Comparison of ENCODE assay signal across 8 cellular contexts in genomic region chr22:19479358-19480172, GRCh38. TPM values are rescaled to one million over a fixed set of nuclear protein-coding genes. Genes with fewer than 3 reads are reported as not detected.
DNase-seq lines count a peak whose midpoint lies in the region; ATAC-seq and TF ChIP-seq lines count a peak whose summit lies in the region.

CDC45 (plus strand) TSS chr22:19479920; CDS start chr22:19479969, 49 bp downstream.

- no peaks in the 10 kb centered on the region for H3K36me3 ChIP-seq in neural progenitor cell

- peak within 1 kb of the TSS; percentile 100 for H3K27ac Mint-ChIP-seq in neural progenitor cell

- peak within 1 kb of the TSS; percentile 94 for H3K9ac ChIP-seq in neural progenitor cell

- CTCF ChIA-PET in HEK293T (lab: Yijun Ruan, JAX): interaction anchor here (0.9 kb wide), 1 partner anchor 25 kb away, joined by 3 read pairs; no protein-coding TSS in a partner anchor

- H3K27me3 ChIP-seq in foreskin keratinocyte: no peaks in the 10 kb centered on the region
- no peaks in the 10 kb centered on the region for H3K27me3 ChIP-seq in neural progenitor cell

- H2AFZ ChIP-seq in neural progenitor cell (replicated peaks): peak within 1 kb of the TSS; percentile 100

- H3K4me1 ChIP-seq in foreskin keratinocyte: peaks cover 9% of the 10 kb centered on the region
- peaks cover 17% of the 10 kb centered on the region for H3K4me1 ChIP-seq in neural progenitor cell

- H3K27me3 Mint-ChIP-seq in neural progenitor cell (ENCODE audit: insufficient read depth, low read depth): peaks cover 4% of the 10 kb centered on the region

- no peak for TF ChIP-seq CTCF in foreskin keratinocyte (conservative IDR thresholded peaks at IDR 0.05)
- TF ChIP-seq CTCF in neural progenitor cell (IDR thresholded peaks at IDR 0.05): no peak

- in situ Hi-C loops in SK-MEL-5 (cut with HindIII; ENCODE audit: low pct_unique_long_range_greater_than_20kb, low sequenced_read_pairs): no loop called here

- peaks cover 25% of the 10 kb centered on the region for H3K4me1 Mint-ChIP-seq in neural progenitor cell

- H3K27ac ChIP-seq in foreskin keratinocyte (peak within 1 kb of the TSS; percentile 100), neural progenitor cell (peak within 1 kb of the TSS; percentile 98)

- H3F3A ChIP-seq in neural progenitor cell (ENCODE audit: low read depth): no peaks in the 10 kb centered on the region

- H3K4me2 ChIP-seq in neural progenitor cell: peak within 1 kb of the TSS; percentile 91

- ATAC-seq in foreskin keratinocyte: peak; percentile 91

- peaks cover 57% of the 10 kb centered on the region for H3K79me2 ChIP-seq in neural progenitor cell (ENCODE audit: low read depth)

- H3K36me3 Mint-ChIP-seq in neural progenitor cell: peaks cover 8% of the 10 kb centered on the region

- H3K9me3 ChIP-seq in neural progenitor cell (ENCODE audit: low read depth): no peaks in the 10 kb centered on the region

- DNase-seq in GF-D8 (lab: John Stamatoyannopoulos, UW): peak; percentile 95
- DNase-seq in HEK293T (ENCODE audit: extremely low spot score): peak; percentile 95
- peak; percentile 98 for DNase-seq in MV-4-11 (lab: John Stamatoyannopoulos, UW)
- DNase-seq in SK-MEL-5 (ENCODE audit: low read depth, low spot score): peak; percentile 99
- DNase-seq in activated naive CD4-positive, alpha-beta T cell treated with Interleukin-2 at 50 U/mL for 16 hours: peak; percentile 95
- DNase-seq in foreskin keratinocyte: peak; percentile 97 to 99
- peak; percentile 98 for DNase-seq in neural progenitor cell (ENCODE audit: low spot score)
- peak; percentile 99 for DNase-seq in stromal cell of bone marrow (ENCODE audit: low read depth)

- POLR2A ChIA-PET in HEK293T (lab: Yijun Ruan, JAX): interaction anchor here (0.6 to 2.8 kb wide), 28 partner anchors 8 to 574 kb away, joined by 3 to 14 read pairs (median 4); partner anchors contain the start of genes C22orf39, CLTCL1, DGCR6 and ESS2

- no peaks in the 10 kb centered on the region for H3K9me3 Mint-ChIP-seq in neural progenitor cell

- H3K4me3 Mint-ChIP-seq in neural progenitor cell: peak within 1 kb of the TSS; percentile 99

- H3K4me3 ChIP-seq in neural progenitor cell: peak within 1 kb of the TSS; percentile 77

- H4K20me1 ChIP-seq in neural progenitor cell (ENCODE audit: low read depth): peaks cover 36% of the 10 kb centered on the region

TF ChIP-seq in HEK293T, 16 proteins besides CTCF, POLR2A, EP300 and RAD21:
- peak; percentile 1; the same call in 1 of the 2 replicates for TF ChIP-seq SP1 (IDR thresholded peaks at IDR 0.05)
- peak; percentile 98 for TF ChIP-seq L3MBTL2 (conservative IDR thresholded peaks at IDR 0.05)
- TF ChIP-seq PKNOX1 (IDR thresholded peaks at IDR 0.05): peak; percentile 79
- TF ChIP-seq HDGF (IDR thresholded peaks at IDR 0.05; ENCODE audit: borderline replicate concordance): no peak
- TF ChIP-seq FOXK2 (IDR thresholded peaks at IDR 0.05): peak; percentile 85; the same call in 1 of the 2 replicates
- peak; percentile 100 for TF ChIP-seq ELF4 (IDR thresholded peaks at IDR 0.05)
- no peak for TF ChIP-seq FOXA1 (IDR thresholded peaks at IDR 0.05)
- peak; percentile 53; the same call in 1 of the 2 replicates for TF ChIP-seq CTBP1 (IDR thresholded peaks at IDR 0.05; ENCODE audit: borderline replicate concordance)
- peak; percentile 87 for TF ChIP-seq FOXM1 (IDR thresholded peaks at IDR 0.05; ENCODE audit: borderline replicate concordance)
- peak; percentile 22; the same call in 1 of the 2 replicates for TF ChIP-seq LEF1 (IDR thresholded peaks at IDR 0.05; ENCODE audit: borderline replicate concordance)
- no peak for TF ChIP-seq SUZ12 (IDR thresholded peaks at IDR 0.05)
- TF ChIP-seq NFRKB (IDR thresholded peaks at IDR 0.05): peak; percentile 85
- no peak for TF ChIP-seq BHLHE40 (IDR thresholded peaks at IDR 0.05; ENCODE audit: borderline replicate concordance)
TF ChIP-seq in HEK293T: peak in this region for 9.

RNA-seq across cellular contexts. Expression of gene CDC45, which starts in this region (rescaled TPM):
- 36.5 and 44.2 TPM in 2 replicates for total RNA-seq in SK-MEL-5 (2014; rRNA removed; shearing (Covaris generic))
- 40.5 and 45.6 TPM in 2 replicates for polyA plus RNA-seq in SK-MEL-5 (2015; cell fraction: cytosol; rRNA removed)
- 121 and 162 TPM in 2 replicates for polyA plus RNA-seq in SK-MEL-5 (2015; cell fraction: nucleus; rRNA removed)
- total RNA-seq in foreskin keratinocyte: 38.2 and 39.8 TPM in 2 replicates
- 37.8 and 43.1 TPM in 2 replicates for polyA plus RNA-seq in foreskin keratinocyte
- total RNA-seq in neural progenitor cell (ENCODE audit: low replicate concordance): 40.9 and 50.7 TPM in 2 replicates

Comparison
In these comparisons a context has a peak if more than half of its experiments do, and no peak if none do; other contexts are left out.
1. Peak in every context shown above with its lines: DNase-seq, ATAC-seq, H3K4me3 ChIP-seq and H3K27ac ChIP-seq.